10 cellular contexts compared by ENCODE assay signal in the genomic region with DNA sequence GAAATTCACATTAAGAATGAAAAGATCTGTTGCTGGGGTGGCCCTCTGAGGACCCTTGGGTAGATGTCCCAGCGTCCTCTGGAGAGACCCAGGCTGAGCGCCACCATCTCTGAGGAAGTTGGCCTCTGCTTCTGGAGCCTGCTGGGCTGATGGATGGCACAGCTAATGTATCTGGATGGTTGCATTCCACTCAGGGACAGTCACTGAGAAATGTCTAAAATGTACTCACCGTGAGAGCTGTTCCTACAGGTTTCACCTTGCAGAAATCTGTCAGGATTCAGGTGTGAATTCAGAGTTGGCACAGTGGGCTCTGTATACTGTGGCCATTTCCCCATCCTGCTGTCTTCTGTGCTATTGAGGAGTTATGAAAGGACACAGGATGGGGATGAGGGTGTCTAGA.
"Had no signal": no experiment of that assay in that cellular context is flagged by ENCODE, and none has a peak within 500 bp of the region (broad histone marks: within the 10 kb centered on the region; RNA-seq: fewer than 3 reads in every experiment).

No MANE protein-coding gene starts in this region.

- H3K4me1 ChIP-seq: HAP-1 had no signal

- H3K9me3 ChIP-seq: HAP-1 had no signal

- H3K27ac ChIP-seq: GM23248, HL-60 had no signal

- H3K9ac ChIP-seq: GM23248 had no signal

- DNase-seq: GM23248, GOT3, H7, HFFc6, IMR-90, KG1 had no signal

- H3K36me3 ChIP-seq: HAP-1 had no signal

- H2AFZ ChIP-seq: GM23248 had no signal

- ATAC-seq: HCT116, K562 had no signal

- H3K4me3 ChIP-seq: GM23248, HAP-1, K562 had no signal
